ENCODE assay signal across 25 cellular contexts in the genomic region with DNA sequence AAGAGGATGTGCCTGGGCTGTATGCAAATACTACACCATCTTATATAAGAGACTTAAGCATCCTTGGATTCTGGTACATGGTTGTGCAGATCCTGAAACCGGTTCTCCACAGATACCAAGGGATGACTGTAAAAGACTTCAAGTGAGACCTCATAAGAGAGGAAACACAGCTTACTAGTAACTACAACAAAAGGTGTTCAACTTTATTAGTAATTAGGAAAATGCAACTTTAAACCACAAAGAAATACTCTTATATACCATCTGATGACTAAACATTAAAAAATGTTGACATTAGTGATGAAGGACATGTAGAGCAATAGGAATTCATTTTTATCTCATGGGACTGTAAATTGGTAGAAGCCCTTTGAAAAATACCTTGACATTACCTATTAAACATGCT.
DNase-seq lines count a peak whose midpoint lies in the region; ATAC-seq, FAIRE-seq and TF ChIP-seq lines count a peak whose summit lies in the region.
"Had no signal": no experiment of that assay in that cellular context is flagged by ENCODE, and none has a peak within 500 bp of the region (broad histone marks: within the 10 kb centered on the region; RNA-seq: fewer than 3 reads in every experiment).

No MANE protein-coding gene starts in this region.

- TF ChIP-seq CTCF in MCF 10A (IDR thresholded peaks at IDR 0.05; ENCODE audit: unreplicated experiment) (no peak), breast epithelium (IDR thresholded peaks at IDR 0.05) (no peak), foreskin keratinocyte (conservative IDR thresholded peaks at IDR 0.05) (no peak), HFFc6 (IDR thresholded peaks at IDR 0.05) (no peak), dorsolateral prefrontal cortex (IDR thresholded peaks at IDR 0.05 in 54 of 56, conservative IDR thresholded peaks at IDR 0.05 in 2 of 56; ENCODE audit: low read depth in 1 of 56, partially characterized antibody in 56 of 56) (no peak), kidney (IDR thresholded peaks at IDR 0.05; ENCODE audit: borderline replicate concordance, extremely low read depth, insufficient read depth) (no peak)

- intact Hi-C loops in MCF 10A (cut with micrococcal nuclease) (no loop called here), breast epithelium (cut with DNase I; ENCODE audit: low total_unique reads) (no loop called here), dorsolateral prefrontal cortex (cut with DNase I) (no loop called here), kidney (cut with DNase I) (no loop called here)

- H3K4me3 Mint-ChIP-seq in MCF 10A (ENCODE audit: unreplicated experiment): no peak overlapping the region
- no peak overlapping the region for H3K4me3 Mint-ChIP-seq in HFFc6
- H3K4me3 Mint-ChIP-seq: CD8-positive, alpha-beta T cell had no signal

- CTCF ChIA-PET in MCF 10A (lab: Yijun Ruan, JAX): interaction anchor here (0.6 kb wide), 3 partner anchors 64 to 1284 kb away, joined by 4 to 5 read pairs (median 4); no protein-coding TSS in a partner anchor

- H3K4me1 Mint-ChIP-seq in MCF 10A (ENCODE audit: insufficient read depth, unreplicated experiment) (peaks cover 21% of the 10 kb centered on the region), HFFc6 (ENCODE audit: low read depth) (peaks cover 41% of the 10 kb centered on the region)

- H3K4me3 ChIP-seq in breast epithelium (no peak overlapping the region), dorsolateral prefrontal cortex (no peak overlapping the region), kidney (ENCODE audit: low read length in 2 of 2) (no peak overlapping the region)
- H3K4me3 ChIP-seq: BLaER1 treated with 17β-estradiol and CSF1 and Interleukin-3, amounts not matched to agents 10 nM and 100 nM; SK-N-MC had no signal

- H3K36me3 ChIP-seq in breast epithelium: no peaks in the 10 kb centered on the region
- H3K36me3 ChIP-seq in kidney (ENCODE audit: control insufficient read depth in 1 of 2, insufficient read depth in 2 of 2, low read length in 2 of 2): no peaks in the 10 kb centered on the region
- H3K36me3 ChIP-seq: BLaER1 treated with 17β-estradiol and CSF1 and Interleukin-3, amounts not matched to agents 10 nM and 100 nM had no signal

- DNase-seq in MCF 10A (ENCODE audit: unreplicated experiment): no peak
- no peak for DNase-seq in breast epithelium (ENCODE audit: low spot score in 2 of 2)
- peak; percentile 4 for DNase-seq in RKO (ENCODE audit: low spot score)
- DNase-seq in foreskin keratinocyte: peak; percentile 40 to 53
- DNase-seq in HFFc6: no peak
- no peak for DNase-seq in dorsolateral prefrontal cortex
- DNase-seq in kidney: no peak
- DNase-seq: CD8-positive, alpha-beta T cell; DMS153; GF-D8; MV-4-11; NCI-H1694; NCI-H2081; NCI-H2171; NCI-H524 treated with DMSO at 0.1 percent for 48 hours; OCI-M1; RPMI8226; SHP77; SW 1271 had no signal

- no peak for FAIRE-seq in kidney (lab: Jason Lieb, UNC)

- BruUV-seq in MCF 10A (replicated peaks; lab: Mats Ljungman, UMichigan): no TSS peak

- no peak for TF ChIP-seq POLR2A in breast epithelium (IDR thresholded peaks at IDR 0.05)

- H3K9me3 ChIP-seq in breast epithelium (peaks cover 0 to 6% of the 10 kb centered on the region in 2 donors), kidney (ENCODE audit: control insufficient read depth in 1 of 2, low read length in 2 of 2) (no peaks in the 10 kb centered on the region)

- H3K36me3 Mint-ChIP-seq in MCF 10A (ENCODE audit: insufficient read depth, unreplicated experiment): no peaks in the 10 kb centered on the region
- H3K36me3 Mint-ChIP-seq in HFFc6 (ENCODE audit: low read depth): peaks cover 28% of the 10 kb centered on the region
- H3K36me3 Mint-ChIP-seq: CD8-positive, alpha-beta T cell had no signal

- no peak overlapping the region for H3K9ac ChIP-seq in kidney (ENCODE audit: low read length in 2 of 2)
- H3K9ac ChIP-seq: BLaER1 treated with 17β-estradiol and CSF1 and Interleukin-3, amounts not matched to agents 10 nM and 100 nM; KMS-11 had no signal

- H3K27me3 ChIP-seq in breast epithelium (no peaks in the 10 kb centered on the region), foreskin keratinocyte (no peaks in the 10 kb centered on the region), dorsolateral prefrontal cortex (no peaks in the 10 kb centered on the region)
- H3K27me3 ChIP-seq: BLaER1 treated with 17β-estradiol and CSF1 and Interleukin-3, amounts not matched to agents 10 nM and 100 nM had no signal

- H3K4me1 ChIP-seq in breast epithelium (no peaks in the 10 kb centered on the region), foreskin keratinocyte (peaks cover 9% of the 10 kb centered on the region), kidney (ENCODE audit: control insufficient read depth in 1 of 2, insufficient read depth in 1 of 2, low read depth in 1 of 2, low read length in 2 of 2) (no peaks in the 10 kb centered on the region)

- H3K27me3 Mint-ChIP-seq in MCF 10A (ENCODE audit: insufficient read depth, unreplicated experiment) (no peaks in the 10 kb centered on the region), HFFc6 (ENCODE audit: insufficient read depth) (no peaks in the 10 kb centered on the region; the same call in 1 of the 2 replicates)

- H3K27ac ChIP-seq in breast epithelium: no peak overlapping the region
- H3K27ac ChIP-seq in foreskin keratinocyte: no peak overlapping the region
- H3K27ac ChIP-seq in dorsolateral prefrontal cortex: no peak overlapping the region
- H3K27ac ChIP-seq in kidney (ENCODE audit: low read depth in 2 of 2, low read length in 2 of 2): no peak overlapping the region
- H3K27ac ChIP-seq: 22Rv1; BLaER1 treated with 17β-estradiol and CSF1 and Interleukin-3, amounts not matched to agents 10 nM and 100 nM; HL-60; KMS-11; SK-N-MC had no signal

- no peaks in the 10 kb centered on the region for H3K9me3 Mint-ChIP-seq in MCF 10A (ENCODE audit: unreplicated experiment)
- peaks cover 11% of the 10 kb centered on the region for H3K9me3 Mint-ChIP-seq in HFFc6

- ATAC-seq in foreskin keratinocyte (peak; percentile 39), HG02852 (IDR thresholded peaks at IDR 0.05; ENCODE audit: unreplicated experiment) (no peak)
- ATAC-seq: CD8-positive, alpha-beta T cell had no signal

- H3K27ac Mint-ChIP-seq in MCF 10A (ENCODE audit: low read depth, unreplicated experiment) (peak overlapping the region; percentile 8), HFFc6 (no peak overlapping the region)
- H3K27ac Mint-ChIP-seq: CD8-positive, alpha-beta T cell had no signal

- POLR2A ChIA-PET in MCF 10A (lab: Yijun Ruan, JAX): interaction anchor here (0.7 to 1.5 kb wide), 3 partner anchors 8 to 102 kb away, joined by 3 to 5 read pairs (median 4); partner anchors contain the start of gene RASAL2

Comparison
In these comparisons a context has a peak if more than half of its experiments do, and no peak if none do; other contexts are left out.
1. DNase-seq: peak in RKO (single experiment) and foreskin keratinocyte (2 of 2); none in MCF 10A (single experiment), breast epithelium (0 of 2), HFFc6 (single experiment), dorsolateral prefrontal cortex (0 of 10) and kidney (single experiment).